37 cellular contexts compared by ENCODE assay signal in the genomic region with DNA sequence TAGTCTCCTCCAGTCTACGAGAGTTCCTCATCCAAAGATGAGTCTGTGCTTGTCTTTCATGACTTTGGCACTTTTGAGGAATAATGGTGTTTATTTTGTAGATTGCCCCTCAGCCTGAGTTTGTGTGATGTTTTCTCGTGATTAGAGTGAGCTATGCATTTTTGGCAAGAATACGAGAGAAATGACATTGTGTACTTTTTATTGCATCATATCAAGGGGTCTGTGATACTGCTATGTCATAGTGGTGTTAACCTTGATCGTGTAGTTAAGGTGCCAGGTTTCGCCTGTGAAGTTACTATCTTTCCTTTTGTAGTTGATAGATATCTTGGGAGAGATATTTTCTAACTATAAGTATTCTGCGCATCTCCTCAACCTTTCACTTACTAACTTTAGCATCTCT. TPM values are rescaled to one million over a fixed set of nuclear protein-coding genes. Genes with fewer than 3 reads are reported as not detected.
"Had no signal": no experiment of that assay in that cellular context is flagged by ENCODE, and none has a peak within 500 bp of the region (broad histone marks: within the 10 kb centered on the region; RNA-seq: fewer than 3 reads in every experiment).

No MANE protein-coding gene starts in this region.

- H3K36me3 ChIP-seq: brain microvascular endothelial cell had no signal

- ATAC-seq: activated CD8-positive, alpha-beta T cell treated with anti-CD3 and anti-CD28 coated beads for 36 hours; activated naive CD4-positive, alpha-beta T cell treated with anti-CD3 and anti-CD28 coated beads, Interleukin-2, amount 50 U/mL, for 72 hours; activated T-cell treated with anti-CD3 and anti-CD28 coated beads, Interleukin-2, amount 50 U/mL, for 4 hours; activated T-cell treated with anti-CD3 and anti-CD28 coated beads, Interleukin-2, amount 50 U/mL, for 72 hours; activated T-helper 17 cell treated with anti-CD3 and anti-CD28 coated beads, Interleukin-2, amount 50 U/mL, for 72 hours; body of pancreas had no signal

- H3K27ac Mint-ChIP-seq: activated B cell treated with CpG ODN at 0.5 μM for 24 hours; activated CD4-positive, alpha-beta memory T cell treated with anti-CD3 and anti-CD28 coated beads for 36 hours; activated CD4-positive, alpha-beta T cell treated with anti-CD3 and anti-CD28 coated beads, Interleukin-2, amount 10 ng/mL, durations not matched to agents 24 days and 14 days; activated CD8-positive, alpha-beta T cell treated with anti-CD3 and anti-CD28 coated beads for 36 hours; activated naive CD4-positive, alpha-beta T cell treated with anti-CD3 and anti-CD28 coated beads for 36 hours; activated naive CD8-positive, alpha-beta T cell treated with anti-CD3 and anti-CD28 coated beads for 36 hours; activated T-cell treated with anti-CD3 and anti-CD28 coated beads, Interleukin-2, amount 50 U/mL, for 72 hours; activated T-helper 1 cell treated with anti-CD3 and anti-CD28 coated beads, Interleukin-12 subunit alpha, Interleukin-12 subunit beta, Interleukin-2, Interleukin-4 antibody, amounts not matched to agents 30 ng/mL and 10 ng/mL and 1 ng/mL, durations not matched to agents 14 hours and 24 hours and 36 hours; activated T-helper 17 cell treated with anti-CD3 and anti-CD28 coated beads, Interleukin-2, amount 50 U/mL, for 72 hours; T-helper 1 cell treated with Interleukin-12 subunit alpha and Interleukin-12 subunit beta and Interleukin-4 antibody, amounts not matched to agents 30 μg/mL and 1 μg/mL, for 36 hours; T-helper 2 cell treated with Interferon-gamma antibody and Interleukin-4, amounts not matched to agents 5 μg/mL and 100 μg/mL, for 36 hours had no signal

- H3K4me1 ChIP-seq: adrenal gland, body of pancreas, breast epithelium had no signal

- H3K27ac ChIP-seq: adrenal gland, body of pancreas, brain microvascular endothelial cell, breast epithelium, VCaP had no signal

- DNase-seq: activated B cell treated with CpG ODN at 0.5 μM for 24 hours; activated CD4-positive, alpha-beta memory T cell treated with anti-CD3 and anti-CD28 coated beads for 36 hours; activated CD4-positive, alpha-beta T cell treated with anti-CD3 and anti-CD28 coated beads for 4 hours; activated CD4-positive, alpha-beta T cell treated with anti-CD3 and anti-CD28 coated beads, Interleukin-2, amount 10 ng/mL, durations not matched to agents 24 days and 14 days; activated CD4-positive, alpha-beta T cell treated with anti-CD3 and anti-CD28 coated beads, Interleukin-2, amount 50 U/mL, for 1 hour; activated CD4-positive, alpha-beta T cell treated with anti-CD3 and anti-CD28 coated beads, Interleukin-2, amount 50 U/mL, for 4 hours; activated CD4-positive, CD25-positive, alpha-beta regulatory T cell treated with anti-CD3 and anti-CD28 coated beads, Interleukin-2, amount 50 U/mL, for 72 hours; activated CD8-positive, alpha-beta memory T cell treated with anti-CD3 and anti-CD28 coated beads, Interleukin-2, amount 50 U/mL, for 4 hours; activated CD8-positive, alpha-beta T cell treated with anti-CD3 and anti-CD28 coated beads for 36 hours; activated effector memory CD4-positive, alpha-beta T cell treated with anti-CD3 and anti-CD28 coated beads, Interleukin-2, amount 50 U/mL, for 16 hours; activated gamma-delta T cell treated with Interleukin-2 at 50 U/mL for 16 hours; activated naive CD4-positive, alpha-beta T cell; activated naive CD4-positive, alpha-beta T cell treated with anti-CD3 and anti-CD28 coated beads for 36 hours; activated naive CD4-positive, alpha-beta T cell treated with anti-CD3 and anti-CD28 coated beads, Interleukin-2, amount 50 U/mL, for 16 hours; activated naive CD8-positive, alpha-beta T cell treated with anti-CD3 and anti-CD28 coated beads for 36 hours; activated T-cell treated with anti-CD3 and anti-CD28 coated beads for 4 hours; activated T-cell treated with anti-CD3 and anti-CD28 coated beads, Interleukin-2, amount 50 U/mL, for 1 hour; activated T-cell treated with anti-CD3 and anti-CD28 coated beads, Interleukin-2, amount 50 U/mL, for 4 hours; activated T-cell treated with anti-CD3 and anti-CD28 coated beads, Interleukin-2, amount 50 U/mL, for 72 hours; adrenal gland; amniotic stem cell; aorta; body of pancreas; brain microvascular endothelial cell; central memory CD4-positive, alpha-beta T cell; T-helper 2 cell; T-helper 9 cell had no signal

- H3K27me3 Mint-ChIP-seq: activated B cell treated with CpG ODN at 0.5 μM for 24 hours; activated CD4-positive, alpha-beta memory T cell treated with anti-CD3 and anti-CD28 coated beads for 36 hours; activated CD4-positive, alpha-beta T cell treated with anti-CD3 and anti-CD28 coated beads, Interleukin-2, amount 10 ng/mL, durations not matched to agents 24 days and 14 days; activated CD8-positive, alpha-beta T cell treated with anti-CD3 and anti-CD28 coated beads for 36 hours; activated naive CD8-positive, alpha-beta T cell treated with anti-CD3 and anti-CD28 coated beads for 36 hours; activated T-helper 17 cell treated with anti-CD3 and anti-CD28 coated beads, Interleukin-2, amount 50 U/mL, for 72 hours had no signal

- H3K4me3 ChIP-seq: adrenal gland, body of pancreas, breast epithelium had no signal

- H3K27me3 ChIP-seq: adrenal gland, body of pancreas, brain microvascular endothelial cell, breast epithelium had no signal

- H3K4me1 Mint-ChIP-seq: activated B cell treated with CpG ODN at 0.5 μM for 24 hours had no signal

- FAIRE-seq: astrocyte, TTC549 had no signal

- H3K4me3 Mint-ChIP-seq: activated B cell treated with CpG ODN at 0.5 μM for 24 hours; activated CD4-positive, alpha-beta memory T cell treated with anti-CD3 and anti-CD28 coated beads for 36 hours; activated CD4-positive, alpha-beta T cell treated with anti-CD3 and anti-CD28 coated beads, Interleukin-2, amount 10 ng/mL, durations not matched to agents 24 days and 14 days; activated CD8-positive, alpha-beta T cell treated with anti-CD3 and anti-CD28 coated beads for 36 hours; activated naive CD4-positive, alpha-beta T cell treated with anti-CD3 and anti-CD28 coated beads for 36 hours; activated naive CD8-positive, alpha-beta T cell treated with anti-CD3 and anti-CD28 coated beads for 36 hours; activated T-cell treated with anti-CD3 and anti-CD28 coated beads, Interleukin-2, amount 50 U/mL, for 4 hours; activated T-cell treated with anti-CD3 and anti-CD28 coated beads, Interleukin-2, amount 50 U/mL, for 72 hours; activated T-helper 1 cell treated with anti-CD3 and anti-CD28 coated beads, Interleukin-12 subunit alpha, Interleukin-12 subunit beta, Interleukin-2, Interleukin-4 antibody, amounts not matched to agents 30 ng/mL and 10 ng/mL and 1 ng/mL, durations not matched to agents 14 hours and 24 hours and 36 hours; activated T-helper 17 cell treated with anti-CD3 and anti-CD28 coated beads, Interleukin-2, amount 50 U/mL, for 72 hours; T-helper 1 cell treated with Interleukin-12 subunit alpha and Interleukin-12 subunit beta and Interleukin-4 antibody, amounts not matched to agents 30 μg/mL and 1 μg/mL, for 36 hours; T-helper 2 cell treated with Interferon-gamma antibody and Interleukin-4, amounts not matched to agents 5 μg/mL and 100 μg/mL, for 36 hours had no signal

RNA-seq across cellular contexts. Expression of a gene that starts 22.5 kb away (rescaled TPM):
- total RNA-seq: activated B cell treated with CpG ODN at 0.5 μM for 24 hours; activated CD4-positive, alpha-beta memory T cell treated with anti-CD3 and anti-CD28 coated beads for 36 hours; activated CD4-positive, alpha-beta T cell treated with anti-CD3 and anti-CD28 coated beads, Interleukin-2, amount 10 ng/mL, durations not matched to agents 24 days and 14 days; activated CD8-positive, alpha-beta memory T cell treated with anti-CD3 and anti-CD28 coated beads for 36 hours; activated CD8-positive, alpha-beta T cell treated with anti-CD3 and anti-CD28 coated beads for 36 hours; activated naive CD4-positive, alpha-beta T cell treated with anti-CD3 and anti-CD28 coated beads for 36 hours; activated naive CD4-positive, alpha-beta T cell treated with anti-CD3 and anti-CD28 coated beads, Interleukin-2, amount 50 U/mL, for 72 hours; activated naive CD8-positive, alpha-beta T cell treated with anti-CD3 and anti-CD28 coated beads for 36 hours; activated T-cell treated with anti-CD3 and anti-CD28 coated beads, Interleukin-2, amount 50 U/mL, for 4 hours; activated T-helper 1 cell treated with anti-CD3 and anti-CD28 coated beads, Interleukin-12 subunit alpha, Interleukin-12 subunit beta, Interleukin-2, Interleukin-4 antibody, amounts not matched to agents 30 ng/mL and 10 ng/mL and 1 ng/mL, durations not matched to agents 14 hours and 24 hours and 36 hours; activated T-helper 17 cell treated with anti-CD3 and anti-CD28 coated beads, Interleukin-2, amount 50 U/mL, for 72 hours had no signal
